In the genomic region with DNA sequence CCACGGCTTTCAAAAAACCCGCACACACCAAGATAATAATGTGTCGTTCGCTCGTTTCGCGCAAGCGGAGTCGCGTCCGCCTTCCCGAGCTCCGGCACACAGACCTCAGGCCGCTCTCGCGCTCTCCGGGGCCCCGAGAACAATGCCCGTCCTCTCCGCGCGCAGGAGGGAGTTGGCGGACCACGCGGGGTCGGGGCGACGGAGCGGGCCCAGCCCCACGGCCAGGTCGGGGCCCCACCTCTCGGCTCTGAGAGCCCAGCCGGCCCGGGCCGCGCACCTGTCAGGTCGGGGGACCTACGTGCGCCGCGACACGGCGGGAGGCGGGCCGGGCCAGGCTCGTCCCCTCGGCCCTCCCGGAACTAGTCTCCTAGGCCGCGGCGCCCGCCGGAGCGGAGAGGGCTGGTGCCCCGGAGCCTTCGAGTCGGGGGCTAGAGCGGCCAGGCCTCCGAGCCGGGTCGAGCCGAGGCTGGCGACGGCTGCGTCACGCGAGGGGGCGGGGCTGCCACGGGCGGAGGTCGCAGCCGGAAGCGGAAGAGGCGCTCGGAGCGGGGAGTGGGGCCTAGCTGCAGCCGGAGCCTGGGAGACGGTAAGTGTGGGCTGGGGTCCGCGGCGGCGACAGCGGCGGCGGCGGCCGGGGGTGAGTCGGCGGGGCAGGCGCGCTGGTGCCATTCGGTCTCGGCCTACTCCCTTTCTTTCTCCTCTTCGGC, we compare ENCODE assay signal across 8 cellular contexts. TPM values are rescaled to one million over a fixed set of nuclear protein-coding genes. Genes with fewer than 3 reads are reported as not detected.
A peak's percentile ranks its signal among the peaks of the same experiment; 100 is the strongest.
DNase-seq lines count a peak whose midpoint lies in the region; ATAC-seq, FAIRE-seq and TF ChIP-seq lines count a peak whose summit lies in the region.

A gene (plus strand): TSS at position 524 of the 707 bp plus-strand sequence. CDS start 3,361 bp downstream, outside the sequence.

- DNase-seq in AG10803 (ENCODE audit: low read depth) (peak; percentile 92), NCI-H460 (ENCODE audit: extremely low read depth, low read depth) (peak; percentile 85), cerebellar cortex (ENCODE audit: low spot score) (peak; percentile 92), kidney (peak; percentile 99)
- peak; percentile 92 for DNase-seq in activated CD4-positive, CD25-positive, alpha-beta regulatory T cell treated with anti-CD3 and anti-CD28 coated beads, Interleukin-2, amount 50 U/mL, for 72 hours
- DNase-seq in stimulated activated CD4-positive, alpha-beta T cell treated with anti-CD3 and anti-CD28 coated beads, Interleukin-15, amount 100 ng/mL, for 24 hours: peak; percentile 98

- ATAC-seq in GM19043 (IDR thresholded peaks at IDR 0.05; ENCODE audit: low read depth, unreplicated experiment) (peak; percentile 81), HG03354 (IDR thresholded peaks at IDR 0.05; ENCODE audit: poor library complexity, severe bottlenecking, unreplicated experiment) (peak; percentile 81)

- peaks cover 10 to 16% of the 10 kb centered on the region in 2 donors for H3K36me3 ChIP-seq in kidney (ENCODE audit: control insufficient read depth in 1 of 2, insufficient read depth in 2 of 2, low read length in 2 of 2)

- H3K9me3 ChIP-seq in kidney (ENCODE audit: control insufficient read depth in 1 of 2, low read length in 2 of 2): no peaks in the 10 kb centered on the region

- H3K4me1 ChIP-seq in kidney (ENCODE audit: control insufficient read depth in 1 of 2, insufficient read depth in 1 of 2, low read depth in 1 of 2, low read length in 2 of 2): peaks cover 18 to 25% of the 10 kb centered on the region in 2 donors

- peak within 1 kb of the TSS; percentile 98 for H3K4me3 ChIP-seq in AG10803 (ENCODE audit: low read length)
- H3K4me3 ChIP-seq in kidney (ENCODE audit: low read length in 2 of 2): peak within 1 kb of the TSS; percentile 83 to 97

- intact Hi-C loops in kidney (cut with DNase I): no loop called here

- H3K9ac ChIP-seq in kidney (ENCODE audit: low read length in 2 of 2): peak within 1 kb of the TSS; percentile 97 to 99

- TF ChIP-seq CTCF in AG10803 (conservative IDR thresholded peaks at IDR 0.05; ENCODE audit: low read length) (no peak), kidney (IDR thresholded peaks at IDR 0.05; ENCODE audit: borderline replicate concordance, extremely low read depth, insufficient read depth) (no peak)

- H3K27ac ChIP-seq in kidney (ENCODE audit: low read depth in 2 of 2, low read length in 2 of 2): peak within 1 kb of the TSS; percentile 94 to 96

- no peak for FAIRE-seq in kidney (lab: Jason Lieb, UNC)

RNA-seq across cellular contexts. Expression of the gene that starts here (rescaled TPM):
- total RNA-seq in NCI-H460 (2014; rRNA removed; shearing (Covaris generic)): 37.8 and 49.8 TPM in 2 replicates
- polyA plus RNA-seq in NCI-H460 (2014; cell fraction: nucleus; rRNA removed): 76.7 and 110 TPM in 2 replicates
- 66.3 TPM for total RNA-seq in kidney
- polyA plus RNA-seq in kidney (ENCODE audit: insufficient read depth, low read depth, low replicate concordance): 54.1 TPM

Comparison
In these comparisons a context has a peak if more than half of its experiments do, and no peak if none do; other contexts are left out.
1. Peak in every context shown above with its lines: DNase-seq, ATAC-seq, H3K4me3 ChIP-seq and H3K27ac ChIP-seq.